ENCODE assay signal across 12 cellular contexts in the genomic region with DNA sequence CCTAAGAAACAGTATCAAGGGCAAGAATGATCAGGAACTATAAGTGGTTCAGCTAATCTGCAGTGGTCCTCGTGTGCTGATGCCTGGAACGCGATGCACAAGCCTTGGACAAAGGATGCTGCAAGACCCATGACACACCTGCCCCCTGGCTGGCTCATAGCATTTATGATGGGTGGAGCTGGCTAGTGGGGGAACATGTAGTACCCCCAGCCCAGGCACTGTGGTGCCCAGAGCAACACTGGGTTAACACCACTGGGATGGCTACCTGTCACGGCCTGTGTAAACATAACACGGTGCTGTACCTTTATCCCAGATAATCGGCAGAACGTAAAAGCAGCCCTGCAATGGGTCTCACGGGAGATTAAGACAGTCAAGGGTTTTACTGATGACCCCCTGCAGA.
"Had no signal": no experiment of that assay in that cellular context is flagged by ENCODE, and none has a peak within 500 bp of the region (broad histone marks: within the 10 kb centered on the region; RNA-seq: fewer than 3 reads in every experiment).

No MANE protein-coding gene starts in this region.

- DNase-seq: activated CD4-positive, alpha-beta memory T cell treated with anti-CD3 and anti-CD28 coated beads, Interleukin-2, amount 10 ng/mL, durations not matched to agents 7 days and 5 days; activated CD4-positive, alpha-beta T cell treated with anti-CD3 and anti-CD28 coated beads for 4 hours; activated effector memory CD4-positive, alpha-beta T cell treated with Interleukin-2 at 50 U/mL for 16 hours; activated T-cell treated with anti-CD3 and anti-CD28 coated beads, Interleukin-2, amount 50 U/mL, for 24 hours; dorsolateral prefrontal cortex; endodermal cell; ovary; sigmoid colon; stimulated activated CD4-positive, alpha-beta T cell treated with anti-CD3 and anti-CD28 coated beads, Interleukin-1b, Interleukin-23, amount 100 ng/mL, for 48 hours; T-helper 17 cell had no signal

- H3K27ac ChIP-seq: dorsolateral prefrontal cortex, ovary, sigmoid colon, thyroid gland had no signal

- H3K27me3 Mint-ChIP-seq: activated CD4-positive, alpha-beta memory T cell treated with anti-CD3 and anti-CD28 coated beads, Interleukin-2, amount 10 ng/mL, durations not matched to agents 7 days and 5 days; activated T-cell treated with anti-CD3 and anti-CD28 coated beads, Interleukin-2, amount 50 U/mL, for 24 hours; T-helper 17 cell had no signal

- H3K27ac Mint-ChIP-seq: activated CD4-positive, alpha-beta memory T cell treated with anti-CD3 and anti-CD28 coated beads, Interleukin-2, amount 10 ng/mL, durations not matched to agents 7 days and 5 days; activated naive CD4-positive, alpha-beta T cell treated with anti-CD3 and anti-CD28 coated beads, Interleukin-2, amount 50 U/mL, for 72 hours; activated T-cell treated with anti-CD3 and anti-CD28 coated beads, Interleukin-2, amount 50 U/mL, for 24 hours; endodermal cell; T-helper 17 cell had no signal

- H3K36me3 ChIP-seq: ovary had no signal

- H3K9me3 Mint-ChIP-seq: activated CD4-positive, alpha-beta memory T cell treated with anti-CD3 and anti-CD28 coated beads, Interleukin-2, amount 10 ng/mL, durations not matched to agents 7 days and 5 days; activated naive CD4-positive, alpha-beta T cell treated with anti-CD3 and anti-CD28 coated beads, Interleukin-2, amount 50 U/mL, for 72 hours; activated T-cell treated with anti-CD3 and anti-CD28 coated beads, Interleukin-2, amount 50 U/mL, for 24 hours; endodermal cell had no signal

- ATAC-seq: T-helper 17 cell had no signal

- H3K4me1 Mint-ChIP-seq: activated CD4-positive, alpha-beta memory T cell treated with anti-CD3 and anti-CD28 coated beads, Interleukin-2, amount 10 ng/mL, durations not matched to agents 7 days and 5 days; endodermal cell; T-helper 17 cell had no signal

- H3K4me1 ChIP-seq: sigmoid colon had no signal

- H3K9me3 ChIP-seq: ovary, sigmoid colon, thyroid gland had no signal

- H3K4me3 Mint-ChIP-seq: activated CD4-positive, alpha-beta memory T cell treated with anti-CD3 and anti-CD28 coated beads, Interleukin-2, amount 10 ng/mL, durations not matched to agents 7 days and 5 days; activated T-cell treated with anti-CD3 and anti-CD28 coated beads, Interleukin-2, amount 50 U/mL, for 24 hours; endodermal cell; T-helper 17 cell had no signal

- H3K4me3 ChIP-seq: dorsolateral prefrontal cortex, ovary, sigmoid colon, thyroid gland had no signal
